20 cellular contexts compared by ENCODE assay signal in the genomic region with DNA sequence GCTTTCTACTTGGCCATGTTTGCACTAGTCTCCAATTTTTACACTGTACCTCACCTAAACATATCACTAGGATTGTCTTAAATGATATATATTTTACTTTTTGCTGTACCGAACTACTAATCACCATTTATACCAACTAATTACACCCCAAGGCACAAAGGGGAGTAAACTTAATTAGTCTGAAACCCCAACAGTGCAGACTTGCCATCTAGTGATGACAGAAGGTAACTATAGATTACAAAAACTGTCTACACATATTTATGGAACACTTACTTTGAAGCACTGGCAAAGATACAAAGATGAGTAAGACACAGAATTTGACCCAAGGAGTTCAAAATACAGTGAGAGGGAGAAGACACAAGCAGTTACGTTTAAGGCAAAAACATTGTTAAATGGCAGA.
"Had no signal": no experiment of that assay in that cellular context is flagged by ENCODE, and none has a peak within 500 bp of the region (broad histone marks: within the 10 kb centered on the region; RNA-seq: fewer than 3 reads in every experiment).

No MANE protein-coding gene starts in this region.

- H3K9ac ChIP-seq: parathyroid adenoma had no signal

- H3K36me3 Mint-ChIP-seq: naive B cell; stimulated activated memory B cell treated with anti-CD40 and anti-IgM and Interleukin-4, amounts not matched to agents 10 μg/mL and 1 μg/mL and 100 μg/mL, for 72 hours had no signal

- H3K27ac Mint-ChIP-seq: naive B cell; nephron; stimulated activated memory B cell treated with anti-CD40 and anti-IgM and Interleukin-4, amounts not matched to agents 10 μg/mL and 1 μg/mL and 100 μg/mL, for 72 hours; stimulated activated naive CD8-positive, alpha-beta T cell treated with anti-CD3 and anti-CD28 coated beads, Interleukin-15, Interleukin-2, amounts not matched to agents 100 ng/mL and 50 ng/mL, for 24 hours had no signal

- DNase-seq: dorsolateral prefrontal cortex; effector CD8-positive, alpha-beta T cell; gastrocnemius medialis; heart right ventricle; hypothalamus; kidney glomerular epithelial cell; mesendoderm; naive B cell; psoas muscle; retina; right lobe of liver; stimulated activated CD4-positive, alpha-beta T cell treated with anti-CD3 and anti-CD28 coated beads, Interleukin-1b, Interleukin-23, amount 100 ng/mL, for 48 hours; stimulated activated CD4-positive, alpha-beta T cell treated with anti-CD3 and anti-CD28 coated beads, Interleukin-4, amount 100 ng/mL, for 24 hours; tibial artery; upper lobe of left lung; uterus had no signal

- H3K27me3 ChIP-seq: dorsolateral prefrontal cortex, heart right ventricle, right lobe of liver, tibial artery, upper lobe of left lung, uterus had no signal

- H3K4me3 Mint-ChIP-seq: naive B cell; nephron; stimulated activated memory B cell treated with anti-CD40 and anti-IgM and Interleukin-4, amounts not matched to agents 10 μg/mL and 1 μg/mL and 100 μg/mL, for 72 hours; stimulated activated naive CD8-positive, alpha-beta T cell treated with anti-CD3 and anti-CD28 coated beads, Interleukin-15, Interleukin-2, amounts not matched to agents 100 ng/mL and 50 ng/mL, for 24 hours had no signal

- H3K4me1 ChIP-seq: gastrocnemius medialis, heart right ventricle, parathyroid adenoma, psoas muscle, right lobe of liver, tibial artery, upper lobe of left lung, uterus had no signal

- H3K9me3 Mint-ChIP-seq: naive B cell; nephron; stimulated activated memory B cell treated with anti-CD40 and anti-IgM and Interleukin-4, amounts not matched to agents 10 μg/mL and 1 μg/mL and 100 μg/mL, for 72 hours had no signal

- H3K9me3 ChIP-seq: heart right ventricle, psoas muscle, right lobe of liver, tibial artery, upper lobe of left lung, uterus had no signal

- H3K79me2 ChIP-seq: parathyroid adenoma had no signal

- H3K4me3 ChIP-seq: dorsolateral prefrontal cortex, gastrocnemius medialis, heart right ventricle, psoas muscle, right lobe of liver, tibial artery, upper lobe of left lung, uterus had no signal

- H3K4me1 Mint-ChIP-seq: naive B cell; nephron; stimulated activated memory B cell treated with anti-CD40 and anti-IgM and Interleukin-4, amounts not matched to agents 10 μg/mL and 1 μg/mL and 100 μg/mL, for 72 hours had no signal

- H3K27me3 Mint-ChIP-seq: naive B cell; stimulated activated memory B cell treated with anti-CD40 and anti-IgM and Interleukin-4, amounts not matched to agents 10 μg/mL and 1 μg/mL and 100 μg/mL, for 72 hours; stimulated activated naive CD8-positive, alpha-beta T cell treated with anti-CD3 and anti-CD28 coated beads, Interleukin-15, Interleukin-2, amounts not matched to agents 100 ng/mL and 50 ng/mL, for 24 hours had no signal

- H2AFZ ChIP-seq: parathyroid adenoma had no signal

- H3K36me3 ChIP-seq: gastrocnemius medialis, heart right ventricle, right lobe of liver, tibial artery, upper lobe of left lung, uterus had no signal

- H3K27ac ChIP-seq: dorsolateral prefrontal cortex, gastrocnemius medialis, heart right ventricle, parathyroid adenoma, psoas muscle, right lobe of liver, tibial artery, upper lobe of left lung, uterus had no signal
